ENCODE assay signal across 23 cellular contexts in genomic region chr2:211089127-211089526, GRCh38.
DNase-seq lines count a peak whose midpoint lies in the region; ATAC-seq, FAIRE-seq and TF ChIP-seq lines count a peak whose summit lies in the region.
"Had no signal": no experiment of that assay in that cellular context is flagged by ENCODE, and none has a peak within 500 bp of the region (broad histone marks: within the 10 kb centered on the region; RNA-seq: fewer than 3 reads in every experiment).

No MANE protein-coding gene starts in this region.

- no peak overlapping the region for H2BK20ac ChIP-seq in IMR-90 (ENCODE audit: low read depth, low read length)

- POLR2A ChIA-PET in A549 (lab: Yijun Ruan, JAX) = no interaction called here
- POLR2A ChIA-PET in IMR-90 (lab: Charles Lee; ENCODE audit: unreplicated experiment) = no interaction called here

- TF ChIP-seq EP300 in A549 (IDR thresholded peaks at IDR 0.05) = no peak

- intact Hi-C loops in IMR-90 (cut with micrococcal nuclease) = no loop called here

- H3K36me3 ChIP-seq in IMR-90 (ENCODE audit: control insufficient read depth, insufficient read depth, low read length) (no peaks in the 10 kb centered on the region), MM.1S (replicated peaks; ENCODE audit: insufficient read depth, low read length) (no peaks in the 10 kb centered on the region), parathyroid adenoma (ENCODE audit: control insufficient read depth, insufficient read depth, low read length) (no peaks in the 10 kb centered on the region)
- H3K36me3 ChIP-seq: BE2C; BLaER1 treated with 17β-estradiol and CSF1 and Interleukin-3, amounts not matched to agents 10 nM and 100 nM had no signal

- dilution Hi-C loops in IMR-90 (cut with HindIII; ENCODE audit: low sequenced_read_pairs, unreplicated experiment) = no loop called here

- TF ChIP-seq CTCF in A549 (IDR thresholded peaks at IDR 0.05) (no peak), IMR-90 (conservative IDR thresholded peaks at IDR 0.05; ENCODE audit: low read depth, low read length) (no peak), MM.1S (IDR thresholded peaks at IDR 0.05; ENCODE audit: low read length) (no peak), parathyroid adenoma (IDR thresholded peaks at IDR 0.05) (no peak)

- H3K4ac ChIP-seq in IMR-90 (ENCODE audit: low read depth, low read length) = no peak overlapping the region

- H3K27ac ChIP-seq in A549 = no peak overlapping the region
- no peak overlapping the region for H3K27ac ChIP-seq in IMR-90 (ENCODE audit: insufficient read depth, low read length)
- H3K27ac ChIP-seq in MM.1S (ENCODE audit: low read length) = peak overlapping the region; percentile 44; the same call in 1 of the 2 replicates
- no peak overlapping the region for H3K27ac ChIP-seq in parathyroid adenoma
- H3K27ac ChIP-seq: BLaER1 treated with 17β-estradiol and CSF1 and Interleukin-3, amounts not matched to agents 10 nM and 100 nM; GM23248 had no signal

- H3K9me2 ChIP-seq in MM.1S (replicated peaks; ENCODE audit: insufficient read depth, low read length) = no peaks in the 10 kb centered on the region

- H3K9ac ChIP-seq in IMR-90 (ENCODE audit: low read depth, low read length) (no peak overlapping the region), MM.1S (ENCODE audit: low read length) (no peak overlapping the region), parathyroid adenoma (no peak overlapping the region)
- H3K9ac ChIP-seq: BLaER1 treated with 17β-estradiol and CSF1 and Interleukin-3, amounts not matched to agents 10 nM and 100 nM; GM23248 had no signal

- CTCF ChIA-PET in A549 (lab: Yijun Ruan, JAX) = interaction anchor here (1.3 kb wide), 1 partner anchor 68 kb away, joined by 6 read pairs; no protein-coding TSS in a partner anchor
- CTCF ChIA-PET in IMR-90 (lab: Yijun Ruan, JAX) = no interaction called here

- H3K9me1 ChIP-seq in IMR-90 (ENCODE audit: insufficient read depth, low read length) = no peaks in the 10 kb centered on the region

- no peak overlapping the region for H3K56ac ChIP-seq in IMR-90 (ENCODE audit: extremely low read depth, insufficient read depth, low read length)

- TF ChIP-seq POLR2A in A549 (IDR thresholded peaks at IDR 0.05; ENCODE audit: low read length) (no peak), IMR-90 (IDR thresholded peaks at IDR 0.05; ENCODE audit: low read depth, low read length) (no peak)

- no peak overlapping the region for H4K8ac ChIP-seq in IMR-90 (ENCODE audit: low read depth in 2 of 2, low read length in 2 of 2)

- no peak overlapping the region for H3K18ac ChIP-seq in IMR-90 (ENCODE audit: low read depth, low read length)

- H4K20me1 ChIP-seq in IMR-90 (ENCODE audit: insufficient read depth, low read length) (no peaks in the 10 kb centered on the region), MM.1S (ENCODE audit: insufficient read depth, low read length) (no peaks in the 10 kb centered on the region)
- H4K20me1 ChIP-seq: BLaER1 treated with 17β-estradiol and CSF1 and Interleukin-3, amounts not matched to agents 10 nM and 100 nM had no signal

- H2AK5ac ChIP-seq in IMR-90 (ENCODE audit: low read depth, low read length) = no peak overlapping the region

- no peak overlapping the region for H4K5ac ChIP-seq in IMR-90 (ENCODE audit: low read depth, low read length)

- no peak for TF ChIP-seq RAD21 in A549 (conservative IDR thresholded peaks at IDR 0.05 in 1 of 2, IDR thresholded peaks at IDR 0.05 in 1 of 2)
- no peak for TF ChIP-seq RAD21 in IMR-90 (IDR thresholded peaks at IDR 0.05; ENCODE audit: low read length)

- H3K4me2 ChIP-seq in A549 = no peak overlapping the region
- no peak overlapping the region for H3K4me2 ChIP-seq in IMR-90 (ENCODE audit: low read depth, low read length)
- peak overlapping the region; percentile 50 for H3K4me2 ChIP-seq in MM.1S (ENCODE audit: low read depth, low read length)
- H3K4me2 ChIP-seq in parathyroid adenoma (ENCODE audit: low read length) = no peak overlapping the region
- H3K4me2 ChIP-seq: BLaER1 treated with 17β-estradiol and CSF1 and Interleukin-3, amounts not matched to agents 10 nM and 100 nM had no signal

- H2AFZ ChIP-seq in IMR-90 (replicated peaks; ENCODE audit: low read length, poor library complexity) = no peak overlapping the region
- peak overlapping the region; percentile 29 for H2AFZ ChIP-seq in MM.1S (ENCODE audit: low read length)
- peak overlapping the region; percentile 34 for H2AFZ ChIP-seq in parathyroid adenoma
- H2AFZ ChIP-seq: GM23248 had no signal

- BruUV-seq in IMR-90 (replicated peaks; lab: Mats Ljungman, UMichigan) = no TSS peak

- no peak overlapping the region for H2AK9ac ChIP-seq in IMR-90 (replicated peaks; ENCODE audit: low read depth, low read length, poor library complexity)

- H3K4me3 ChIP-seq in A549 (no peak overlapping the region), IMR-90 (ENCODE audit: insufficient read depth, low read depth, low read length) (no peak overlapping the region), MM.1S (ENCODE audit: low read length) (peak overlapping the region; percentile 21), parathyroid adenoma (ENCODE audit: low read depth, low read length) (no peak overlapping the region)
- H3K4me3 ChIP-seq: BLaER1 treated with 17β-estradiol and CSF1 and Interleukin-3, amounts not matched to agents 10 nM and 100 nM; GM23248 had no signal

- H3K79me1 ChIP-seq in IMR-90 (ENCODE audit: low read depth in 1 of 2, low read length in 2 of 2) = no peaks in the 10 kb centered on the region

- FAIRE-seq in A549 (lab: Jason Lieb, UNC) = no peak
- FAIRE-seq: A204.1, GM12891, GM18507, H1 had no signal

- H3K27me3 ChIP-seq in IMR-90 (ENCODE audit: control insufficient read depth, insufficient read depth, low read length) (no peaks in the 10 kb centered on the region), MM.1S (replicated peaks; ENCODE audit: insufficient read depth, low read length) (no peaks in the 10 kb centered on the region), parathyroid adenoma (ENCODE audit: control insufficient read depth, insufficient read depth, low read length) (no peaks in the 10 kb centered on the region)
- H3K27me3 ChIP-seq: BE2C; BLaER1 treated with 17β-estradiol and CSF1 and Interleukin-3, amounts not matched to agents 10 nM and 100 nM had no signal

- no peaks in the 10 kb centered on the region for H3K9me3 ChIP-seq in A549
- peaks cover 4% of the 10 kb centered on the region for H3K9me3 ChIP-seq in IMR-90 (ENCODE audit: control insufficient read depth, insufficient read depth, low read length)
- no peaks in the 10 kb centered on the region for H3K9me3 ChIP-seq in MM.1S (replicated peaks; ENCODE audit: insufficient read depth, low read length)
- H3K9me3 ChIP-seq in parathyroid adenoma (ENCODE audit: control insufficient read depth, low read length) = no peaks in the 10 kb centered on the region
- H3K9me3 ChIP-seq: BE2C; BLaER1 treated with 17β-estradiol and CSF1 and Interleukin-3, amounts not matched to agents 10 nM and 100 nM had no signal

- ATAC-seq in A549 (no peak), IMR-90 (ENCODE audit: low read depth) (no peak)

- H3K4me1 ChIP-seq in A549 (no peaks in the 10 kb centered on the region), IMR-90 (ENCODE audit: control insufficient read depth, insufficient read depth, low read length) (no peaks in the 10 kb centered on the region), MM.1S (ENCODE audit: low read length) (peaks cover 18% of the 10 kb centered on the region), parathyroid adenoma (peaks cover 34% of the 10 kb centered on the region)
- H3K4me1 ChIP-seq: BE2C had no signal

- no peak overlapping the region for H3K23ac ChIP-seq in IMR-90 (ENCODE audit: low read depth, low read length)

- no peaks in the 10 kb centered on the region for H3K79me2 ChIP-seq in MM.1S (ENCODE audit: low read length)
- no peaks in the 10 kb centered on the region for H3K79me2 ChIP-seq in parathyroid adenoma

- H3K14ac ChIP-seq in IMR-90 (replicated peaks; ENCODE audit: low read depth, low read length) = no peak overlapping the region

- no peak for DNase-seq in A549 (ENCODE audit: low read depth in 1 of 2, low spot score in 1 of 2)
- DNase-seq in IMR-90 = no peak
- peak; percentile 61 for DNase-seq in MM.1S
- no peak for DNase-seq in SW 1271 (lab: John Stamatoyannopoulos, UW)
- no peak for DNase-seq in hippocampal formation (lab: John Stamatoyannopoulos, UW)
- DNase-seq: ACHN; AML-193; BE2C; CD4-positive, alpha-beta T cell; CD8-positive, alpha-beta memory T cell; DMS 273 treated with DMSO at 0.1 percent for 48 hours; DMS79; EL; GDM1; GM23248; H7; HCEC 1CT had no signal

- H2BK15ac ChIP-seq in IMR-90 (ENCODE audit: low read depth, low read length) = no peak overlapping the region

- H2BK5ac ChIP-seq in IMR-90 (ENCODE audit: low read depth, low read length, poor library complexity, severe bottlenecking) = no peak overlapping the region

- in situ Hi-C loops in IMR-90 (cut with MboI; ENCODE audit: low sequenced_read_pairs) = no loop called here

- H2BK120ac ChIP-seq in IMR-90 (ENCODE audit: low read depth, low read length) = no peak overlapping the region

- H3F3A ChIP-seq in MM.1S (ENCODE audit: insufficient read depth, low read length) = no peaks in the 10 kb centered on the region

- no peak overlapping the region for H4K91ac ChIP-seq in IMR-90 (ENCODE audit: insufficient read depth, low read depth, low read length)

- WGBS in A549 (ENCODE audit: missing lambda C conversion rate) = 41% methylated on average over 3 of the region's 3 CpGs
- WGBS in IMR-90 (ENCODE audit: extremely low coverage in 2 of 2, insufficient read length in 1 of 2), 2 experiments = no CpG with 5 or more reads among the region's 3 CpGs

TF ChIP-seq in A549, 52 proteins besides CTCF, POLR2A, EP300 and RAD21:
- TF ChIP-seq KDM1A (IDR thresholded peaks at IDR 0.05; ENCODE audit: low read depth) (no peak), E2F6 (IDR thresholded peaks at IDR 0.05; ENCODE audit: borderline replicate concordance, low read depth) (no peak), MAFK (IDR thresholded peaks at IDR 0.05; ENCODE audit: partially characterized antibody) (peak; percentile 62), CEBPB (IDR thresholded peaks at IDR 0.05) (no peak)

TF ChIP-seq in IMR-90, 13 proteins besides CTCF, POLR2A, EP300 and RAD21:
- TF ChIP-seq RFX5 (IDR thresholded peaks at IDR 0.05; ENCODE audit: low read depth, low read length) = no peak
- TF ChIP-seq NFE2L2 (IDR thresholded peaks at IDR 0.05; ENCODE audit: low read depth, low read length) = no peak
- TF ChIP-seq BHLHE40 (IDR thresholded peaks at IDR 0.05; ENCODE audit: low read depth, low read length) = no peak
- no peak for TF ChIP-seq MXI1 (IDR thresholded peaks at IDR 0.05; ENCODE audit: borderline replicate concordance, low read depth, low read length)
- TF ChIP-seq MAFK (IDR thresholded peaks at IDR 0.05; ENCODE audit: low read depth, low read length) = peak; percentile 43; the same call in 1 of the 2 replicates
